23 cellular contexts compared by ENCODE assay signal in the genomic region with DNA sequence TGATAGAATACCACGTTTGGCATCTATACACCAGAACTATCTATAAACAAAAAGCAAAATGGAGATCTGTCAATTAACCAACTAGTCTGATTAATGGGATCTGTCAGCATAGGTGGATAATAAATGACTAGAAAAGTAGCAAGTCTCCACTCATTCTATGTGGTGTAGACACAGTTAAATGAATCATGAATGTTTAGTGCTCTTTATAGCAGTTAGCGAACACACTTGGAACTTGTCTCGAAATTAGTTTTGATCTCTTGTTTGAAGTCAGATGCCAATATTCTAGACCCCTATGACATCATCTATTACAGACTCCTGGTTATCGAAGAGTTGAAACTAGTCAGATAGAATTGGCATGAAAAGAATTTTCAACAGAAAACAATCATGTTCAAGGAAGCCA.
DNase-seq lines count a peak whose midpoint lies in the region; ATAC-seq and TF ChIP-seq lines count a peak whose summit lies in the region.
"Had no signal": no experiment of that assay in that cellular context is flagged by ENCODE, and none has a peak within 500 bp of the region (broad histone marks: within the 10 kb centered on the region; RNA-seq: fewer than 3 reads in every experiment).

No MANE protein-coding gene starts in this region.

- H3K27me3 Mint-ChIP-seq in activated T-helper 17 cell treated with anti-CD3 and anti-CD28 coated beads, Interleukin-2, amount 50 U/mL, for 72 hours, result no peaks in the 10 kb centered on the region

- H3K9me3 Mint-ChIP-seq in activated T-helper 17 cell treated with anti-CD3 and anti-CD28 coated beads, Interleukin-2, amount 50 U/mL, for 72 hours, result no peaks in the 10 kb centered on the region

- no peak overlapping the region for H3K4me3 Mint-ChIP-seq in activated T-helper 17 cell treated with anti-CD3 and anti-CD28 coated beads, Interleukin-2, amount 50 U/mL, for 72 hours
- H3K4me3 Mint-ChIP-seq: activated CD8-positive, alpha-beta T cell treated with anti-CD3 and anti-CD28 coated beads, Interleukin-2, amount 10 ng/mL, durations not matched to agents 7 days and 5 days; endodermal cell had no signal

- no peaks in the 10 kb centered on the region for H3K4me1 Mint-ChIP-seq in activated T-helper 17 cell treated with anti-CD3 and anti-CD28 coated beads, Interleukin-2, amount 50 U/mL, for 72 hours

- intact Hi-C loops in left lung (cut with DNase I), result no loop called here

- H3K27me3 ChIP-seq in ACC112 (ENCODE audit: insufficient read depth, low read length) (no peaks in the 10 kb centered on the region), RWPE2 (ENCODE audit: insufficient read depth, poor library complexity, severe bottlenecking) (no peaks in the 10 kb centered on the region), left lung (no peaks in the 10 kb centered on the region)
- H3K27me3 ChIP-seq: neutrophil, stomach had no signal

- no peaks in the 10 kb centered on the region for H3K79me2 ChIP-seq in ACC112 (ENCODE audit: control insufficient read depth, insufficient read depth, low read length, unreplicated experiment)

- no peak overlapping the region for H3K27ac Mint-ChIP-seq in activated T-helper 17 cell treated with anti-CD3 and anti-CD28 coated beads, Interleukin-2, amount 50 U/mL, for 72 hours
- H3K27ac Mint-ChIP-seq: activated CD8-positive, alpha-beta T cell treated with anti-CD3 and anti-CD28 coated beads, Interleukin-2, amount 10 ng/mL, durations not matched to agents 7 days and 5 days; endodermal cell had no signal

- H3K9me3 ChIP-seq in RWPE2 (ENCODE audit: severe bottlenecking) (no peaks in the 10 kb centered on the region), left lung (no peaks in the 10 kb centered on the region)
- H3K9me3 ChIP-seq: neutrophil had no signal

- H3K36me3 Mint-ChIP-seq in activated T-helper 17 cell treated with anti-CD3 and anti-CD28 coated beads, Interleukin-2, amount 50 U/mL, for 72 hours (ENCODE audit: low read depth), result no peaks in the 10 kb centered on the region

- no peaks in the 10 kb centered on the region for H3K36me3 ChIP-seq in ACC112 (ENCODE audit: insufficient read depth, low read length)
- H3K36me3 ChIP-seq in RWPE2 (ENCODE audit: low read depth), result no peaks in the 10 kb centered on the region
- no peaks in the 10 kb centered on the region for H3K36me3 ChIP-seq in left lung
- H3K36me3 ChIP-seq: neutrophil, stomach had no signal

- H2AFZ ChIP-seq in ACC112 (ENCODE audit: low read length, unreplicated experiment), result peak overlapping the region; percentile 64

- DNase-seq in RWPE2 (ENCODE audit: low spot score) (no peak), left lung (no peak), renal cortical epithelial cell (ENCODE audit: low read depth) (peak; percentile 57), COLO668 (lab: John Stamatoyannopoulos, UW; ENCODE audit: unreplicated experiment) (no peak)
- DNase-seq: activated CD4-positive, alpha-beta T cell treated with anti-CD3 and anti-CD28 coated beads for 1 hour; activated CD8-positive, alpha-beta T cell treated with anti-CD3 and anti-CD28 coated beads, Interleukin-2, amount 10 ng/mL, durations not matched to agents 7 days and 5 days; activated gamma-delta T cell treated with Interleukin-2 at 50 U/mL for 16 hours; DMS 273 treated with DMSO at 0.1 percent for 48 hours; endodermal cell; midbrain; NCI-H1048; NCI-H2029; NCI-H82; retina; SHP77; stomach; SW 1271 had no signal

- H3K27ac ChIP-seq in ACC112 (ENCODE audit: low read depth, low read length), result peak overlapping the region; percentile 85
- peak overlapping the region; percentile 90 for H3K27ac ChIP-seq in RWPE2 (ENCODE audit: poor library complexity, severe bottlenecking)
- H3K27ac ChIP-seq in left lung, result peak overlapping the region; percentile 59 to 80
- H3K27ac ChIP-seq: C4-2B, neutrophil had no signal

- TF ChIP-seq CTCF in RWPE2 (IDR thresholded peaks at IDR 0.05; ENCODE audit: poor library complexity, severe bottlenecking), result no peak
- TF ChIP-seq CTCF in left lung (IDR thresholded peaks at IDR 0.05), result no peak

- ATAC-seq in RWPE2 (ENCODE audit: low read depth) (peak; percentile 1; the same call in 1 of the 3 replicates), left lung (peak; percentile 26), HG02840 (IDR thresholded peaks at IDR 0.05; ENCODE audit: low FRiP score, unreplicated experiment) (no peak), GM21737 (IDR thresholded peaks at IDR 0.05; ENCODE audit: unreplicated experiment) (no peak)
- ATAC-seq in activated T-helper 17 cell treated with anti-CD3 and anti-CD28 coated beads, Interleukin-2, amount 50 U/mL, for 72 hours (replicated peaks), result no peak
- ATAC-seq: activated CD8-positive, alpha-beta T cell treated with anti-CD3 and anti-CD28 coated beads, Interleukin-2, amount 10 ng/mL, durations not matched to agents 7 days and 5 days had no signal

- H3K4me3 ChIP-seq in ACC112 (ENCODE audit: low read depth, low read length), result peak overlapping the region; percentile 7; the same call in 1 of the 2 replicates
- no peak overlapping the region for H3K4me3 ChIP-seq in RWPE2 (ENCODE audit: severe bottlenecking)
- peak overlapping the region; percentile 0 to 14 for H3K4me3 ChIP-seq in left lung
- H3K4me3 ChIP-seq: stomach had no signal

- peaks cover 49% of the 10 kb centered on the region for H3K4me1 ChIP-seq in ACC112 (ENCODE audit: control insufficient read depth, insufficient read depth, low read length, unreplicated experiment)
- peaks cover 49% of the 10 kb centered on the region for H3K4me1 ChIP-seq in RWPE2 (ENCODE audit: insufficient read depth, poor library complexity, severe bottlenecking)
- H3K4me1 ChIP-seq in left lung, result peaks cover 6 to 7% of the 10 kb centered on the region in 2 donors

Comparison
In these comparisons a context has a peak if more than half of its experiments do, and no peak if none do; other contexts are left out.
1. ATAC-seq: peak in RWPE2 (single experiment) and left lung (single experiment); none in activated T-helper 17 cell treated with anti-CD3 and anti-CD28 coated beads, Interleukin-2, amount 50 U/mL, for 72 hours (single experiment), HG02840 (single experiment) and GM21737 (single experiment).
2. Peak in every context shown above with its lines, with median percentiles within 50 percentile points of each other: H3K27ac ChIP-seq.